1 cellular context compared by ENCODE assay signal in the genomic region with DNA sequence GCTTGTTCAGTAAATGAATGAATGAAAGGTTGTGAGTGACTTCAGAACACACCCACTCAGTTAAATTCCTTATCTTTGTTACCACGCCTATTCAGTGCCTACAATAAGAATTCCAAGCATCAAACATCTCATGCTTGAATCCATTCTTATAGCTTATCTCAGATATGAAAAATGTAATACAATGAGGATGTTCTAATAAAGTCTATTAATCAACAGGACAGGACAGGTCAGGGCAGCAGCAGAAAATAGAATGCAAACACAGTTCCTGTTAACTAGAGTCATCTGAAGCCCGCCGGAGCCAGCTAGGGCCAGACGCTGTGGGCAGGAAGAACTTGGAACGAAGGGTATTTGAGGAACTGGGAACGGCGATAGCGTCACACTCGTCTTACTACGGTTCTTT.
TF ChIP-seq lines count a peak whose summit lies in the region.

No MANE protein-coding gene starts in this region.

TF ChIP-seq in A549, 52 proteins besides CTCF, POLR2A, EP300 and RAD21 (continued from another document):
- TF ChIP-seq, protein P1, sequence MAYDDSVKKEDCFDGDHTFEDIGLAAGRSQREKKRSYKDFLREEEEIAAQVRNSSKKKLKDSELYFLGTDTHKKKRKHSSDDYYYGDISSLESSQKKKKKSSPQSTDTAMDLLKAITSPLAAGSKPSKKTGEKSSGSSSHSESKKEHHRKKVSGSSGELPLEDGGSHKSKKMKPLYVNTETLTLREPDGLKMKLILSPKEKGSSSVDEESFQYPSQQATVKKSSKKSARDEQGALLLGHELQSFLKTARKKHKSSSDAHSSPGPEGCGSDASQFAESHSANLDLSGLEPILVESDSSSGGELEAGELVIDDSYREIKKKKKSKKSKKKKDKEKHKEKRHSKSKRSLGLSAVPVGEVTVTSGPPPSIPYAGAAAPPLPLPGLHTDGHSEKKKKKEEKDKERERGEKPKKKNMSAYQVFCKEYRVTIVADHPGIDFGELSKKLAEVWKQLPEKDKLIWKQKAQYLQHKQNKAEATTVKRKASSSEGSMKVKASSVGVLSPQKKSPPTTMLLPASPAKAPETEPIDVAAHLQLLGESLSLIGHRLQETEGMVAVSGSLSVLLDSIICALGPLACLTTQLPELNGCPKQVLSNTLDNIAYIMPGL (CRISPR knock-in tag; IDR thresholded peaks at IDR 0.05; ENCODE audit: borderline replicate concordance), result no peak
- TF ChIP-seq KDM1A (IDR thresholded peaks at IDR 0.05; ENCODE audit: low read depth), result no peak
- TF ChIP-seq, protein P2, sequence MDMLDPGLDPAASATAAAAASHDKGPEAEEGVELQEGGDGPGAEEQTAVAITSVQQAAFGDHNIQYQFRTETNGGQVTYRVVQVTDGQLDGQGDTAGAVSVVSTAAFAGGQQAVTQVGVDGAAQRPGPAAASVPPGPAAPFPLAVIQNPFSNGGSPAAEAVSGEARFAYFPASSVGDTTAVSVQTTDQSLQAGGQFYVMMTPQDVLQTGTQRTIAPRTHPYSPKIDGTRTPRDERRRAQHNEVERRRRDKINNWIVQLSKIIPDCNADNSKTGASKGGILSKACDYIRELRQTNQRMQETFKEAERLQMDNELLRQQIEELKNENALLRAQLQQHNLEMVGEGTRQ (IDR thresholded peaks at IDR 0.05), result no peak
- no peak for TF ChIP-seq ESRRA (IDR thresholded peaks at IDR 0.05; ENCODE audit: borderline replicate concordance, low read length)
- no peak for TF ChIP-seq FOSB (CRISPR knock-in tag; IDR thresholded peaks at IDR 0.05)
- TF ChIP-seq CEBPB (IDR thresholded peaks at IDR 0.05), result no peak
- TF ChIP-seq GATA3 (IDR thresholded peaks at IDR 0.05; ENCODE audit: borderline replicate concordance), result peak; percentile 57; the same call in 1 of the 2 replicates
- TF ChIP-seq TFCP2L1 (CRISPR knock-in tag; IDR thresholded peaks at IDR 0.05), result no peak
- TF ChIP-seq HEYL (CRISPR knock-in tag; IDR thresholded peaks at IDR 0.05), result no peak
- no peak for TF ChIP-seq MAFK (IDR thresholded peaks at IDR 0.05; ENCODE audit: partially characterized antibody)
- TF ChIP-seq RCOR1 (IDR thresholded peaks at IDR 0.05; ENCODE audit: low read depth, low read length), result no peak
- TF ChIP-seq, protein P3, sequence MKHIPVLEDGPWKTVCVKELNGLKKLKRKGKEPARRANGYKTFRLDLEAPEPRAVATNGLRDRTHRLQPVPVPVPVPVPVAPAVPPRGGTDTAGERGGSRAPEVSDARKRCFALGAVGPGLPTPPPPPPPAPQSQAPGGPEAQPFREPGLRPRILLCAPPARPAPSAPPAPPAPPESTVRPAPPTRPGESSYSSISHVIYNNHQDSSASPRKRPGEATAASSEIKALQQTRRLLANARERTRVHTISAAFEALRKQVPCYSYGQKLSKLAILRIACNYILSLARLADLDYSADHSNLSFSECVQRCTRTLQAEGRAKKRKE (CRISPR knock-in tag; IDR thresholded peaks at IDR 0.05; ENCODE audit: low read depth), result no peak
- no peak for TF ChIP-seq HOXB13 (CRISPR knock-in tag; IDR thresholded peaks at IDR 0.05; ENCODE audit: low read depth)
- TF ChIP-seq JUN (IDR thresholded peaks at IDR 0.05), result no peak
- TF ChIP-seq PHF8 (IDR thresholded peaks at IDR 0.05; ENCODE audit: borderline replicate concordance, low read depth), result no peak
- no peak for TF ChIP-seq FOXS1 (CRISPR knock-in tag; IDR thresholded peaks at IDR 0.05)
- no peak for TF ChIP-seq RARB (CRISPR knock-in tag; IDR thresholded peaks at IDR 0.05)
- TF ChIP-seq, protein P4, sequence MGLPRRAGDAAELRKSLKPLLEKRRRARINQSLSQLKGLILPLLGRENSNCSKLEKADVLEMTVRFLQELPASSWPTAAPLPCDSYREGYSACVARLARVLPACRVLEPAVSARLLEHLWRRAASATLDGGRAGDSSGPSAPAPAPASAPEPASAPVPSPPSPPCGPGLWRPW (IDR thresholded peaks at IDR 0.05), result no peak
- TF ChIP-seq POLR2AphosphoS2 (conservative IDR thresholded peaks at IDR 0.05; ENCODE audit: low read length), result no peak
- TF ChIP-seq KDM5A (IDR thresholded peaks at IDR 0.05), result no peak
- TF ChIP-seq CBX2 (IDR thresholded peaks at IDR 0.05; ENCODE audit: borderline replicate concordance, low read depth), result no peak
- TF ChIP-seq SMC3 (IDR thresholded peaks at IDR 0.05), result no peak
- TF ChIP-seq MYC (IDR thresholded peaks at IDR 0.05; ENCODE audit: borderline replicate concordance, low read length), result no peak
- TF ChIP-seq, protein P5, sequence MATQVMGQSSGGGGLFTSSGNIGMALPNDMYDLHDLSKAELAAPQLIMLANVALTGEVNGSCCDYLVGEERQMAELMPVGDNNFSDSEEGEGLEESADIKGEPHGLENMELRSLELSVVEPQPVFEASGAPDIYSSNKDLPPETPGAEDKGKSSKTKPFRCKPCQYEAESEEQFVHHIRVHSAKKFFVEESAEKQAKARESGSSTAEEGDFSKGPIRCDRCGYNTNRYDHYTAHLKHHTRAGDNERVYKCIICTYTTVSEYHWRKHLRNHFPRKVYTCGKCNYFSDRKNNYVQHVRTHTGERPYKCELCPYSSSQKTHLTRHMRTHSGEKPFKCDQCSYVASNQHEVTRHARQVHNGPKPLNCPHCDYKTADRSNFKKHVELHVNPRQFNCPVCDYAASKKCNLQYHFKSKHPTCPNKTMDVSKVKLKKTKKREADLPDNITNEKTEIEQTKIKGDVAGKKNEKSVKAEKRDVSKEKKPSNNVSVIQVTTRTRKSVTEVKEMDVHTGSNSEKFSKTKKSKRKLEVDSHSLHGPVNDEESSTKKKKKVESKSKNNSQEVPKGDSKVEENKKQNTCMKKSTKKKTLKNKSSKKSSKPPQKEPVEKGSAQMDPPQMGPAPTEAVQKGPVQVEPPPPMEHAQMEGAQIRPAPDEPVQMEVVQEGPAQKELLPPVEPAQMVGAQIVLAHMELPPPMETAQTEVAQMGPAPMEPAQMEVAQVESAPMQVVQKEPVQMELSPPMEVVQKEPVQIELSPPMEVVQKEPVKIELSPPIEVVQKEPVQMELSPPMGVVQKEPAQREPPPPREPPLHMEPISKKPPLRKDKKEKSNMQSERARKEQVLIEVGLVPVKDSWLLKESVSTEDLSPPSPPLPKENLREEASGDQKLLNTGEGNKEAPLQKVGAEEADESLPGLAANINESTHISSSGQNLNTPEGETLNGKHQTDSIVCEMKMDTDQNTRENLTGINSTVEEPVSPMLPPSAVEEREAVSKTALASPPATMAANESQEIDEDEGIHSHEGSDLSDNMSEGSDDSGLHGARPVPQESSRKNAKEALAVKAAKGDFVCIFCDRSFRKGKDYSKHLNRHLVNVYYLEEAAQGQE (IDR thresholded peaks at IDR 0.05), result no peak
- no peak for TF ChIP-seq ZNF302 (CRISPR knock-in tag; IDR thresholded peaks at IDR 0.05)
- TF ChIP-seq, protein P6, sequence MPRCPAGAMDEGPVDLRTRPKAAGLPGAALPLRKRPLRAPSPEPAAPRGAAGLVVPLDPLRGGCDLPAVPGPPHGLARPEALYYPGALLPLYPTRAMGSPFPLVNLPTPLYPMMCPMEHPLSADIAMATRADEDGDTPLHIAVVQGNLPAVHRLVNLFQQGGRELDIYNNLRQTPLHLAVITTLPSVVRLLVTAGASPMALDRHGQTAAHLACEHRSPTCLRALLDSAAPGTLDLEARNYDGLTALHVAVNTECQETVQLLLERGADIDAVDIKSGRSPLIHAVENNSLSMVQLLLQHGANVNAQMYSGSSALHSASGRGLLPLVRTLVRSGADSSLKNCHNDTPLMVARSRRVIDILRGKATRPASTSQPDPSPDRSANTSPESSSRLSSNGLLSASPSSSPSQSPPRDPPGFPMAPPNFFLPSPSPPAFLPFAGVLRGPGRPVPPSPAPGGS (IDR thresholded peaks at IDR 0.05), result 0 out of 3 replicates have a peak, but pooled peaks have one; percentile 5
